11 cellular contexts compared by ENCODE assay signal in the genomic region with DNA sequence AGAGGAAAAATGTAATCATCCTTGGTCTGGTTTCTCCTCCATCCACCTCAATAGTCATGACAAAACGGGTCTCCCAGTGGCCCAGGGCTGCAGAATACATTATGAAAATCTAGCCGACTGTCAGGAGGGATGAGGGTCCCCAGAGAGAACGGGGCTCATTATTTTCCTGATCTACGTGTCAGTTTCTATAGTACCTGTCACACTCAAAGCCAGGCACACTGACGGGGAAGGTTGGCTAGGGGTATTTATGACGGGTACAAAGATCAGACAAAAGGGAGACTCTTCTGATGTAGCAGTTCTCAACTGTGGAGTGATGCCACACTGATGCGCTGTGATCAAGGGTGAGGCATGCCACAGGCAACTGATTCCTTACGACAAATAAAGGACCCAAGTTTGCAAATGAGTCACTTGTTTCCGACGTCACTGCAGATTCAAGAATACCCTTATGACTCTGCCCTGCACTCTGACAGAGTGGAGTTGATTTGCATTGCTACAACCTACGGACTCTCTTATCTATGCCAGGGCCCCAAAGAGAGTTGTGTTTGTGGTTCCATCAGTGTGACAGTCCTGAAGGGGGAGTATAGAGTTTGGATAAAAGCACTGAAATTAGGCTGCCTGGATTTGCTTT.
DNase-seq lines count a peak whose midpoint lies in the region; ATAC-seq, FAIRE-seq and TF ChIP-seq lines count a peak whose summit lies in the region.
"Had no signal": no experiment of that assay in that cellular context is flagged by ENCODE, and none has a peak within 500 bp of the region (broad histone marks: within the 10 kb centered on the region; RNA-seq: fewer than 3 reads in every experiment).

No MANE protein-coding gene starts in this region.

- peaks cover 13% of the 10 kb centered on the region for H3K27me3 Mint-ChIP-seq in CD8-positive, alpha-beta T cell (ENCODE audit: low read depth)

- H3K9me3 Mint-ChIP-seq in CD8-positive, alpha-beta T cell: no peaks in the 10 kb centered on the region

- no peaks in the 10 kb centered on the region for H3K36me3 Mint-ChIP-seq in CD8-positive, alpha-beta T cell

- no peaks in the 10 kb centered on the region for H3K4me1 ChIP-seq in CD8-positive, alpha-beta T cell (ENCODE audit: insufficient read depth, low read length)
- no peaks in the 10 kb centered on the region for H3K4me1 ChIP-seq in heart right ventricle

- ATAC-seq in GM21360 (IDR thresholded peaks at IDR 0.05; ENCODE audit: unreplicated experiment) (peak; percentile 93), HG03342 (IDR thresholded peaks at IDR 0.05; ENCODE audit: unreplicated experiment) (peak; percentile 95), heart right ventricle (no peak)
- ATAC-seq in CD8-positive, alpha-beta T cell: no peak

- no peaks in the 10 kb centered on the region for H3K9me3 ChIP-seq in CD8-positive, alpha-beta T cell (ENCODE audit: low read length)
- H3K9me3 ChIP-seq in heart right ventricle: no peaks in the 10 kb centered on the region

- no peaks in the 10 kb centered on the region for H3K36me3 ChIP-seq in CD8-positive, alpha-beta T cell (ENCODE audit: insufficient read depth, low read length)
- H3K36me3 ChIP-seq in heart right ventricle: no peaks in the 10 kb centered on the region

- POLR2A ChIA-PET in CD8-positive, alpha-beta T cell (lab: Charles Lee): no interaction called here

- H3K4me1 Mint-ChIP-seq in CD8-positive, alpha-beta T cell (ENCODE audit: low read depth): no peaks in the 10 kb centered on the region

- CTCF ChIA-PET in CD8-positive, alpha-beta T cell (lab: Charles Lee): no interaction called here

- no peak overlapping the region for H3K4me3 Mint-ChIP-seq in CD8-positive, alpha-beta T cell

- no peak overlapping the region for H3K27ac ChIP-seq in CD8-positive, alpha-beta T cell (ENCODE audit: low read depth, low read length)
- no peak overlapping the region for H3K27ac ChIP-seq in heart right ventricle

- WGBS in heart right ventricle, 2 donors: 69 to 74% methylated on average over 11 of the region's 11 CpGs

- intact Hi-C loops in CD8-positive, alpha-beta T cell (cut with DNase I, micrococcal nuclease): no loop called here
- intact Hi-C loops in heart right ventricle (cut with DNase I): no loop called here

- no peak overlapping the region for H3K4me3 ChIP-seq in CD8-positive, alpha-beta T cell (ENCODE audit: low read depth, low read length)
- H3K4me3 ChIP-seq in heart right ventricle: no peak overlapping the region

- no peaks in the 10 kb centered on the region for H3K27me3 ChIP-seq in CD8-positive, alpha-beta T cell (ENCODE audit: insufficient read depth, low read length)
- peaks cover 0 to 56% (median 19%) of the 10 kb centered on the region in 7 donors for H3K27me3 ChIP-seq in heart right ventricle

- FAIRE-seq in GM18507 (lab: Jason Lieb, UNC): peak; percentile 84

- no peak for TF ChIP-seq CTCF in CD8-positive, alpha-beta T cell (IDR thresholded peaks at IDR 0.05)
- TF ChIP-seq CTCF in heart right ventricle (IDR thresholded peaks at IDR 0.05): no peak

- H3K27ac Mint-ChIP-seq in CD8-positive, alpha-beta T cell: no peak overlapping the region

- DNase-seq in GM18507 (ENCODE audit: extremely low spot score, insufficient read length, low read depth): peak; percentile 68
- peak; percentile 12 for DNase-seq in kidney tubule cell (ENCODE audit: low spot score)
- no peak for DNase-seq in CD8-positive, alpha-beta T cell
- DNase-seq in HT-29 (ENCODE audit: low spot score): no peak
- no peak for DNase-seq in heart right ventricle
- DNase-seq in NCI-H524 treated with DMSO at 0.1 percent for 48 hours (lab: John Stamatoyannopoulos, UW): no peak
- DNase-seq: activated effector memory CD4-positive, alpha-beta T cell treated with anti-CD3 and anti-CD28 coated beads, Interleukin-2, amount 50 U/mL, for 16 hours; hippocampal formation; NCI-H2227 treated with DMSO at 0.1 percent for 48 hours had no signal

Comparison
In these comparisons a context has a peak if more than half of its experiments do, and no peak if none do; other contexts are left out.
1. DNase-seq: peak in GM18507 (single experiment) and kidney tubule cell (single experiment); none in CD8-positive, alpha-beta T cell (0 of 7), HT-29 (single experiment), heart right ventricle (0 of 2) and NCI-H524 treated with DMSO at 0.1 percent for 48 hours (single experiment).
2. ATAC-seq: peak in GM21360 (single experiment) and HG03342 (single experiment); none in CD8-positive, alpha-beta T cell (single experiment) and heart right ventricle (0 of 8).